2 cellular contexts compared by ENCODE assay signal in the genomic region with DNA sequence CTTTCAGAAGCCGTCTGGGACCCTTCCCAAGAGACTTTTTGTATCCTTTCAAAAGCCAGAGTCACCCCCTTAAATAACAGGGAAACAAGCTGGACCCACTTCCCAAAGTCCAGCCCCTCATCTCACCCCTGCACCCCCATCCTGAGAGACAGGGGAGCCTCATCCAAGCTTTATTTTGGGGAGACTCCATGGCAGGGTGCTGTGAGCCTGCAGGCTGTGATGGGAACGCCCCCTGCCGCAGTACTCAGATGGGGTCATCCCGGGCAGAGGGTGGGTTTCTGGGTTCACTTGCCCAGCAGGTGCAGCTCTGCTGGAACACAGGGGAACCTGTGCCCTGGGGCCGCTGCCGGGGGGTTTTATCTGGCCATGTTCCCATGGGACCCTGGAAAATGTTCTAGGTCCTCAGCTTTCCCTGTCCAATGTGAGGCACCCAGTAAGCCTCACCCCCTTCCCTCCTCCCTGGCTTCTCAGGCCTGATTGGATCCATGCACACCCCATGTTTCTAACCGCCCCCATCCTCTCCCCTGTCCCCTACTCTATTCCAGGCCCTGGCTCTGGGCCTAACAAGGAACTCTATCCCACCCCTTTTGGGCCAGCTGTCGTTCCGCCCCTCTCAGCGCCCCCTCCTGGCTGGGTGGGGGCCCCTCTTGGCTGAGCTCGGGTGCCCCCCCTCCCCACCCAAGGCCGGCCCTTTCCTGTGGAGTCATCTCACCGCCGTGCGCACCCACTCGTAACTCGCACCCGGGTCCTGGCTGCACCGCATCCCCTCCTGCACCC.
TF ChIP-seq lines count a peak whose summit lies in the region.

No MANE protein-coding gene starts in this region.

TF ChIP-seq in Ishikawa, 13 proteins besides CTCF, POLR2A, EP300 and RAD21:
- TF ChIP-seq TCF12 (IDR thresholded peaks at IDR 0.05; ENCODE audit: low read depth) (no peak), FOXM1 (IDR thresholded peaks at IDR 0.05; ENCODE audit: borderline replicate concordance, low read depth) (no peak), ZBTB7A (IDR thresholded peaks at IDR 0.05; ENCODE audit: low read depth) (0 out of 2 replicates have a peak, but pooled peaks have one; percentile 22)

TF ChIP-seq in H1, 55 proteins besides CTCF, POLR2A, EP300 and RAD21:
- TF ChIP-seq, protein P1, sequence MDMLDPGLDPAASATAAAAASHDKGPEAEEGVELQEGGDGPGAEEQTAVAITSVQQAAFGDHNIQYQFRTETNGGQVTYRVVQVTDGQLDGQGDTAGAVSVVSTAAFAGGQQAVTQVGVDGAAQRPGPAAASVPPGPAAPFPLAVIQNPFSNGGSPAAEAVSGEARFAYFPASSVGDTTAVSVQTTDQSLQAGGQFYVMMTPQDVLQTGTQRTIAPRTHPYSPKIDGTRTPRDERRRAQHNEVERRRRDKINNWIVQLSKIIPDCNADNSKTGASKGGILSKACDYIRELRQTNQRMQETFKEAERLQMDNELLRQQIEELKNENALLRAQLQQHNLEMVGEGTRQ (IDR thresholded peaks at IDR 0.05; ENCODE audit: low read length) = no peak
- TF ChIP-seq SRF (IDR thresholded peaks at IDR 0.05; ENCODE audit: low read depth, low read length) (no peak), CEBPB (IDR thresholded peaks at IDR 0.05; ENCODE audit: low read depth, low read length) (no peak), SP1 (IDR thresholded peaks at IDR 0.05; ENCODE audit: low read depth, low read length) (no peak), CREB1 (IDR thresholded peaks at IDR 0.05) (no peak), TEAD4 (IDR thresholded peaks at IDR 0.05; ENCODE audit: low read depth, low read length) (no peak)
